Comparison of ENCODE assay signal across 8 cellular contexts in the genomic region with DNA sequence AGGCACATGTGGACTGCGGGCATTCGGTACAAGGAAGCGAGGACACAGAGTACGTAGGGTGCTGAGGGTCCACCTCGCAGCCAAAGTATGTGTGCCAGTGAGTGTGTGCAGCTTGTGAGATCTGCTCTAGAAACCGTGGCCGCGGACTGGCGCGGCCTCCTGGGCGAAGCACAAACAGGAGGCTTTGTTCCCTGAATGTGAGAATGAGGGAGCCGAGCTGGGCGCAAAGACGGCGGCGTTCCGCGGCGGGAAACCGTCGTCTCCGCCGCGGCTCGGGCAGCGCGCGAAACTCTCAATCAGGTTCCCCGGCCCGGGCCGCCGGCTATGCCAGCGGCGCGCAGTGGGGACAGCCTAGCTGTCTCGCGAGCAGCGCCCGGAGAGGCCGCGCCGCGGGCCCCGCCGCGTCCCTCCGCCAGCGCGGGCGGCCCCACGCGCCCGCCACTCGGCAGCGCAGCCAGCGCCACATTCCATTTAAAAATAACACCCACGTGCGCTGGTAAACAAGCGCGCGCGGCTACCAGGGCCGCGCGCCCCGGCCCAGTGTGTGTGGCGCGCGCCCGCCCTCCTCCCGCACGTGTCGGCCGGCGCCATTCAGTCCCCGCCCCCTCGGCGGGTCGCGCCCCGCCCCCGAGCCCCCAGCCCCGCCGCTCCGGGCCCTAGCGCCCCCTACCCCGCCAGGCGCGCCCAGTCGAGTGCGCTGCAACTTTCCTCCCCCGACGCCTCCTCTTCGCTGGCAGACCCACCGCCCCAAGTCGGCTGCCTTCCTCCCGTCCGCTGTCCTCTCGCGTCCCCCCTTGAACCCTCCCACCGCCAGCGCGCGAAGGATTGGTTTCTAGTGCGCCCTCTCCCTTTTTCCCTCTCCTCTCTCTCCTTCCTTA. TPM values are rescaled to one million over a fixed set of nuclear protein-coding genes. Genes with fewer than 3 reads are reported as not detected.
DNase-seq lines count a peak whose midpoint lies in the region; ATAC-seq and TF ChIP-seq lines count a peak whose summit lies in the region.

No MANE protein-coding gene starts in this region.

- H3K4me3 ChIP-seq in GM23248 (peak overlapping the region; percentile 98), choroid plexus epithelial cell (ENCODE audit: low read depth, low read length) (peak overlapping the region; percentile 86)

- H3K27me3 ChIP-seq in GM23248 (replicated peaks; ENCODE audit: insufficient read depth): no peaks in the 10 kb centered on the region

- 1% methylated on average over 52 to 70 of the region's 105 CpGs for WGBS in GM23248 (ENCODE audit: low coverage in 1 of 2, low lambda C conversion rate in 2 of 2, missing lambda C conversion rate in 2 of 2), 2 experiments

- in situ Hi-C loops in ACHN (cut with HindIII; ENCODE audit: low pct_ligation_motif_present, low pct_unique_long_range_greater_than_20kb, low sequenced_read_pairs) (no loop called here), GM23248 (cut with MboI) (no loop called here)

- H3K9me2 ChIP-seq in GM23248 (ENCODE audit: insufficient read depth): no peaks in the 10 kb centered on the region

- peak overlapping the region; percentile 98 for H3K9ac ChIP-seq in GM23248

- DNase-seq in ACHN: peak; percentile 67
- peak; percentile 93 for DNase-seq in GM23248
- DNase-seq in NCI-H345 treated with DMSO at 0.1 percent for 48 hours (lab: John Stamatoyannopoulos, UW; ENCODE audit: unreplicated experiment): peak; percentile 76
- peak; percentile 77 for DNase-seq in activated CD4-positive, alpha-beta T cell treated with anti-CD3 and anti-CD28 coated beads for 48 hours
- DNase-seq in choroid plexus epithelial cell (ENCODE audit: low read depth): peak; percentile 70
- peak in 1 of 2 donors; percentile 82 for DNase-seq in left colon
- DNase-seq in stimulated activated CD4-positive, alpha-beta T cell treated with anti-CD3 and anti-CD28 coated beads, Interleukin-1b, Interleukin-23, amount 100 ng/mL, for 48 hours: peak; percentile 61

- TF ChIP-seq CTCF in choroid plexus epithelial cell (conservative IDR thresholded peaks at IDR 0.05; ENCODE audit: low read depth, low read length): no peak

- no peaks in the 10 kb centered on the region for H3K9me3 ChIP-seq in GM23248 (ENCODE audit: low read depth)

- intact Hi-C loops in left colon (cut with DNase I, micrococcal nuclease): no loop called here

- ATAC-seq in left colon (peak; percentile 36), HG03025 (IDR thresholded peaks at IDR 0.05; ENCODE audit: low FRiP score, unreplicated experiment) (no peak)

- peaks cover 13% of the 10 kb centered on the region for H3K79me2 ChIP-seq in GM23248 (ENCODE audit: insufficient read depth)

- H3K27ac ChIP-seq in GM23248: peak overlapping the region; percentile 97

- H2AFZ ChIP-seq in GM23248: peak overlapping the region; percentile 80

- no peaks in the 10 kb centered on the region for H3K36me3 ChIP-seq in GM23248 (ENCODE audit: low read depth)

- H3K4me1 ChIP-seq in GM23248 (ENCODE audit: insufficient read depth): 0 out of 2 replicates have a peak, but pooled peaks cover 4% of the 10 kb centered on the region

- H3K4me2 ChIP-seq in GM23248 (ENCODE audit: unreplicated experiment): peak overlapping the region; percentile 63

- peaks cover 4% of the 10 kb centered on the region for H3F3A ChIP-seq in GM23248 (ENCODE audit: insufficient read depth)

- no peaks in the 10 kb centered on the region for H4K20me1 ChIP-seq in GM23248 (ENCODE audit: insufficient read depth)

RNA-seq across cellular contexts. Expression of a gene that starts 3.0 kb away (rescaled TPM):
- total RNA-seq in GM23248 (2014; rRNA removed; shearing (Covaris generic)): 35.7 and 36.6 TPM in 2 replicates
- polyA plus RNA-seq in GM23248 (2016; fragmentation: Nextera tagmentation; extraction: Ambion mirVana): 17.9 and 19.7 TPM in 2 replicates
- 10 to 100 TPM; 39.9 to 70.0 TPM for total RNA-seq in left colon
